8 cellular contexts compared by ENCODE assay signal in genomic region chr20:1118336-1119127, GRCh38. TPM values are rescaled to one million over a fixed set of nuclear protein-coding genes. Genes with fewer than 3 reads are reported as not detected.
A peak's percentile ranks its signal among the peaks of the same experiment; 100 is the strongest.
DNase-seq lines count a peak whose midpoint lies in the region; ATAC-seq and TF ChIP-seq lines count a peak whose summit lies in the region.

PSMF1 (plus strand) TSS chr20:1118602; CDS start chr20:1118774, 172 bp downstream.

- 1% methylated on average over 36 to 55 of the region's 62 CpGs for WGBS in lower leg skin, 2 donors

- H3K4me3 Mint-ChIP-seq in activated CD4-positive, alpha-beta memory T cell treated with anti-CD3 and anti-CD28 coated beads for 36 hours = peak within 1 kb of the TSS; percentile 89

- peaks cover 27% of the 10 kb centered on the region for H3K36me3 Mint-ChIP-seq in activated CD4-positive, alpha-beta memory T cell treated with anti-CD3 and anti-CD28 coated beads for 36 hours

- peak within 1 kb of the TSS; percentile 84 for H3K27ac Mint-ChIP-seq in activated CD4-positive, alpha-beta memory T cell treated with anti-CD3 and anti-CD28 coated beads for 36 hours

- no peaks in the 10 kb centered on the region for H3K27me3 ChIP-seq in duodenal mucosa (ENCODE audit: control insufficient read depth in 1 of 2, insufficient read depth in 2 of 2, low read length in 2 of 2)

- no peaks in the 10 kb centered on the region for H3K27me3 Mint-ChIP-seq in activated CD4-positive, alpha-beta memory T cell treated with anti-CD3 and anti-CD28 coated beads for 36 hours

- CTCF ChIA-PET in activated CD4-positive, alpha-beta memory T cell treated with anti-CD3 and anti-CD28 coated beads for 36 hours (lab: Charles Lee) = interaction anchor here (1.5 to 1.9 kb wide), 3 partner anchors 10 to 95 kb away, joined by 7 to 12 read pairs (median 8); no protein-coding TSS in a partner anchor

- intact Hi-C loops in activated CD4-positive, alpha-beta memory T cell treated with anti-CD3 and anti-CD28 coated beads for 36 hours (cut with micrococcal nuclease) = loop anchor here (1.0 to 2.0 kb wide), 4 partner anchors 94 to 349 kb away; partner anchors contain the start of genes FAM110A and FKBP1A
- intact Hi-C loops in lower leg skin (cut with DNase I; ENCODE audit: low total_unique reads) = no loop called here

- H3K4me3 ChIP-seq in duodenal mucosa (ENCODE audit: low read depth in 1 of 2, low read length in 2 of 2) (peak within 1 kb of the TSS; percentile 97 to 98), lower leg skin (ENCODE audit: low read depth, poor library complexity, severe bottlenecking) (peak within 1 kb of the TSS; percentile 100)

- no peak for TF ChIP-seq CTCF in lower leg skin (IDR thresholded peaks at IDR 0.05)

- H3K36me3 ChIP-seq in duodenal mucosa (ENCODE audit: control insufficient read depth in 1 of 2, insufficient read depth in 2 of 2, low read length in 2 of 2) = peaks cover 0 to 13% of the 10 kb centered on the region in 2 donors

- peaks cover 57% of the 10 kb centered on the region for H3K4me1 Mint-ChIP-seq in activated CD4-positive, alpha-beta memory T cell treated with anti-CD3 and anti-CD28 coated beads for 36 hours (ENCODE audit: low read depth)

- H3K9me3 Mint-ChIP-seq in activated CD4-positive, alpha-beta memory T cell treated with anti-CD3 and anti-CD28 coated beads for 36 hours = no peaks in the 10 kb centered on the region

- peaks cover 48 to 51% of the 10 kb centered on the region in 2 donors for H3K4me1 ChIP-seq in duodenal mucosa (ENCODE audit: control insufficient read depth in 1 of 2, insufficient read depth in 2 of 2, low read length in 2 of 2)

- no peak for TF ChIP-seq POLR2A in lower leg skin (IDR thresholded peaks at IDR 0.05)

- POLR2A ChIA-PET in activated CD4-positive, alpha-beta memory T cell treated with anti-CD3 and anti-CD28 coated beads for 36 hours (lab: Charles Lee) = no interaction called here

- H3K9me3 ChIP-seq in duodenal mucosa (ENCODE audit: control insufficient read depth in 1 of 2, low read length in 2 of 2) = no peaks in the 10 kb centered on the region

- peak; percentile 96 for ATAC-seq in GM19397 (IDR thresholded peaks at IDR 0.05; ENCODE audit: unreplicated experiment)
- ATAC-seq in HG03571 (IDR thresholded peaks at IDR 0.05; ENCODE audit: unreplicated experiment) = peak; percentile 94

- H3K9ac ChIP-seq in duodenal mucosa (ENCODE audit: low read depth in 1 of 2, low read length in 2 of 2) = peak within 1 kb of the TSS; percentile 89 to 95

- DNase-seq in CD1c-positive myeloid dendritic cell (ENCODE audit: extremely low spot score) (peak; percentile 97), NCI-H82 (lab: John Stamatoyannopoulos, UW) (peak; percentile 97), lower leg skin (ENCODE audit: low spot score in 2 of 2) (peak; percentile 93 to 99)
- peak; percentile 97 for DNase-seq in activated CD4-positive, alpha-beta memory T cell treated with anti-CD3 and anti-CD28 coated beads for 36 hours
- peak; percentile 92 to 93 for DNase-seq in stimulated activated CD4-positive, alpha-beta T cell treated with anti-CD3 and anti-CD28 coated beads, Interleukin-4, amount 100 ng/mL, for 48 hours (ENCODE audit: low read depth in 2 of 2)

- H3K27ac ChIP-seq in duodenal mucosa (ENCODE audit: low read depth, low read length) = peak within 1 kb of the TSS; percentile 74

RNA-seq across cellular contexts. Expression of gene PSMF1, which starts in this region (rescaled TPM):
- total RNA-seq in activated CD4-positive, alpha-beta memory T cell treated with anti-CD3 and anti-CD28 coated beads for 36 hours = 100 to 1,000 TPM; 140 to 149 TPM
- total RNA-seq in lower leg skin = 100 to 1,000 TPM in 1 of 4 donors, 10 to 100 TPM in 3; 82.7 to 270 (median 94.7) TPM

Comparison
In these comparisons a context has a peak if more than half of its experiments do, and no peak if none do; other contexts are left out.
1. Peak in every context shown above with its lines: DNase-seq, ATAC-seq, H3K4me3 ChIP-seq and H3K27ac ChIP-seq.